ENCODE assay signal across 32 cellular contexts in genomic region chr15:82080774-82081173, GRCh38.
"Had no signal": no experiment of that assay in that cellular context is flagged by ENCODE, and none has a peak within 500 bp of the region (broad histone marks: within the 10 kb centered on the region; RNA-seq: fewer than 3 reads in every experiment).

No MANE protein-coding gene starts in this region.

- H3K4me1 ChIP-seq: ascending aorta, body of pancreas, breast epithelium had no signal

- H3K4me3 ChIP-seq: ascending aorta, body of pancreas, breast epithelium had no signal

- H3K36me3 ChIP-seq: ascending aorta, brain microvascular endothelial cell, breast epithelium, WERI-Rb-1 had no signal

- H3K27me3 ChIP-seq: ascending aorta, body of pancreas, brain microvascular endothelial cell, breast epithelium had no signal

- H3K27ac ChIP-seq: ascending aorta, body of pancreas, brain microvascular endothelial cell, breast epithelium, WERI-Rb-1 had no signal

- H3K9me3 ChIP-seq: ascending aorta, body of pancreas, breast epithelium had no signal

- ATAC-seq: activated CD4-positive, alpha-beta T cell treated with anti-CD3 and anti-CD28 coated beads for 36 hours; activated CD4-positive, CD25-positive, alpha-beta regulatory T cell treated with anti-CD3 and anti-CD28 coated beads, Interleukin-2, amount 50 U/mL, for 24 hours; activated CD8-positive, alpha-beta memory T cell treated with anti-CD3 and anti-CD28 coated beads, Interleukin-2, amount 10 ng/mL, durations not matched to agents 7 days and 5 days; activated CD8-positive, alpha-beta T cell treated with anti-CD3 and anti-CD28 coated beads, Interleukin-2, amount 10 ng/mL, durations not matched to agents 7 days and 5 days; activated naive CD8-positive, alpha-beta T cell treated with anti-CD3 and anti-CD28 coated beads, Interleukin-2, amount 50 U/mL, for 24 hours; body of pancreas; WTC11 had no signal

- DNase-seq: activated CD4-positive, alpha-beta memory T cell treated with anti-CD3 and anti-CD28 coated beads, Interleukin-2, amount 10 ng/mL, durations not matched to agents 7 days and 5 days; activated CD4-positive, alpha-beta T cell treated with anti-CD3 and anti-CD28 coated beads for 1 hour; activated CD4-positive, alpha-beta T cell treated with anti-CD3 and anti-CD28 coated beads for 36 hours; activated CD4-positive, alpha-beta T cell treated with anti-CD3 and anti-CD28 coated beads for 48 hours; activated CD4-positive, alpha-beta T cell treated with anti-CD3 and anti-CD28 coated beads, Interleukin-2, amount 10 ng/mL, durations not matched to agents 7 days and 5 days; activated CD4-positive, alpha-beta T cell treated with anti-CD3 and anti-CD28 coated beads, Interleukin-2, amount 50 U/mL, for 48 hours; activated CD4-positive, CD25-positive, alpha-beta regulatory T cell; activated CD8-positive, alpha-beta memory T cell treated with anti-CD3 and anti-CD28 coated beads for 24 hours; activated CD8-positive, alpha-beta memory T cell treated with anti-CD3 and anti-CD28 coated beads, Interleukin-2, amount 10 ng/mL, durations not matched to agents 7 days and 5 days; activated CD8-positive, alpha-beta memory T cell treated with anti-CD3 and anti-CD28 coated beads, Interleukin-2, amount 50 U/mL, for 48 hours; activated CD8-positive, alpha-beta T cell treated with anti-CD3 and anti-CD28 coated beads, Interleukin-2, amount 10 ng/mL, durations not matched to agents 7 days and 5 days; activated effector memory CD4-positive, alpha-beta T cell treated with Interleukin-2 at 50 U/mL for 16 hours; activated gamma-delta T cell; activated naive CD4-positive, alpha-beta T cell treated with anti-CD3 and anti-CD28 coated beads, Interleukin-2, amount 10 ng/mL, durations not matched to agents 7 days and 5 days; activated naive CD4-positive, alpha-beta T cell treated with Interleukin-2 at 50 U/mL for 16 hours; activated naive CD8-positive, alpha-beta T cell treated with anti-CD3 and anti-CD28 coated beads, Interleukin-2, amount 10 ng/mL, durations not matched to agents 7 days and 5 days; activated naive CD8-positive, alpha-beta T cell treated with anti-CD3 and anti-CD28 coated beads, Interleukin-2, amount 50 U/mL, for 24 hours; activated T-cell treated with anti-CD3 and anti-CD28 coated beads, Interleukin-2, amount 50 U/mL, for 24 hours; activated T-cell treated with anti-CD3 and anti-CD28 coated beads, Interleukin-2, amount 50 U/mL, for 48 hours; amygdala; anterior cingulate cortex; body of pancreas; brain microvascular endothelial cell; central memory CD4-positive, alpha-beta T cell; T-helper 1 cell; T-helper 2 cell; T-helper 9 cell; WERI-Rb-1 had no signal
